ENCODE assay signal across 8 cellular contexts in genomic region chr9:127130661-127131538, GRCh38. TPM values are rescaled to one million over a fixed set of nuclear protein-coding genes. Genes with fewer than 3 reads are reported as not detected.
DNase-seq lines count a peak whose midpoint lies in the region; ATAC-seq and TF ChIP-seq lines count a peak whose summit lies in the region.

No MANE protein-coding gene starts in this region.

- no peaks in the 10 kb centered on the region for H3K27me3 ChIP-seq in HAP-1 (ENCODE audit: low read depth)

- no peaks in the 10 kb centered on the region for H3K36me3 ChIP-seq in HAP-1 (replicated peaks)

- no peaks in the 10 kb centered on the region for H3K9me3 ChIP-seq in HAP-1

- no peaks in the 10 kb centered on the region for H3K4me1 ChIP-seq in HAP-1

- in situ Hi-C loops in HAP-1 (cut with MboI; ENCODE audit: low sequenced_read_pairs): no loop called here

- no peak for ATAC-seq in HG03139 (IDR thresholded peaks at IDR 0.05; ENCODE audit: unreplicated experiment)
- no peak for ATAC-seq in HG03039 (IDR thresholded peaks at IDR 0.05; ENCODE audit: unreplicated experiment)
- no peak for ATAC-seq in HG03097 (IDR thresholded peaks at IDR 0.05; ENCODE audit: low FRiP score, unreplicated experiment)

- no peak for TF ChIP-seq CTCF in AG10803 (conservative IDR thresholded peaks at IDR 0.05; ENCODE audit: low read length)

- DNase-seq in AG10803 (ENCODE audit: low read depth) (peak; percentile 99), NCI-H510A treated with DMSO at 0.1 percent for 48 hours (lab: John Stamatoyannopoulos, UW) (peak; percentile 89), dedifferentiated amniotic fluid mesenchymal stem cell (ENCODE audit: extremely low spot score) (peak; percentile 50), mucosa of gallbladder (ENCODE audit: low spot score) (peak; percentile 56), HAP-1 (ENCODE audit: low spot score in 2 of 2) (no peak)

- H3K4me3 ChIP-seq in AG10803 (ENCODE audit: low read length) (no peak overlapping the region), HAP-1 (no peak overlapping the region)

RNA-seq across cellular contexts. Expression of gene ANGPTL2, which starts 8.5 kb away (rescaled TPM):
- total RNA-seq in mucosa of gallbladder: 55.2 TPM

Comparison
In these comparisons a context has a peak if more than half of its experiments do, and no peak if none do; other contexts are left out.
1. DNase-seq: peak in AG10803 (single experiment), NCI-H510A treated with DMSO at 0.1 percent for 48 hours (single experiment), dedifferentiated amniotic fluid mesenchymal stem cell (single experiment) and mucosa of gallbladder (single experiment); none in HAP-1 (0 of 2).